In genomic region chr14:89616425-89617141, GRCh38 we compare ENCODE assay signal across 9 cellular contexts.
A peak's percentile ranks its signal among the peaks of the same experiment; 100 is the strongest.
DNase-seq lines count a peak whose midpoint lies in the region; ATAC-seq and TF ChIP-seq lines count a peak whose summit lies in the region.
"Had no signal": no experiment of that assay in that cellular context is flagged by ENCODE, and none has a peak within 500 bp of the region (broad histone marks: within the 10 kb centered on the region; RNA-seq: fewer than 3 reads in every experiment).

No MANE protein-coding gene starts in this region.

- H3K9me3 ChIP-seq in iPS-20b (ENCODE audit: insufficient read depth, low read depth, low read length): no peaks in the 10 kb centered on the region
- H3K9me3 ChIP-seq in upper lobe of right lung: no peaks in the 10 kb centered on the region
- H3K9me3 ChIP-seq: Peyer's patch had no signal

- H3K27ac Mint-ChIP-seq in activated CD8-positive, alpha-beta T cell treated with anti-CD3 and anti-CD28 coated beads, Interleukin-2, amount 10 ng/mL, durations not matched to agents 7 days and 5 days: peak overlapping the region; percentile 96

- peak overlapping the region; percentile 87 for H3K4me3 Mint-ChIP-seq in activated CD8-positive, alpha-beta T cell treated with anti-CD3 and anti-CD28 coated beads, Interleukin-2, amount 10 ng/mL, durations not matched to agents 7 days and 5 days

- H3K27me3 Mint-ChIP-seq in activated CD8-positive, alpha-beta T cell treated with anti-CD3 and anti-CD28 coated beads, Interleukin-2, amount 10 ng/mL, durations not matched to agents 7 days and 5 days (ENCODE audit: low read depth): no peaks in the 10 kb centered on the region

- DNase-seq in EH (ENCODE audit: low read depth) (peak; percentile 58), upper lobe of right lung (no peak), SIG-M5 treated with dmso at 0.1 percent for 504 hours (lab: John Stamatoyannopoulos, UW; ENCODE audit: unreplicated experiment) (no peak)
- DNase-seq in activated CD8-positive, alpha-beta T cell treated with anti-CD3 and anti-CD28 coated beads, Interleukin-2, amount 10 ng/mL, durations not matched to agents 7 days and 5 days: peak; percentile 79
- no peak for DNase-seq in stimulated activated CD8-positive, alpha-beta memory T cell treated with anti-CD3 and anti-CD28 coated beads, Interleukin-4, amount 100 ng/mL, for 48 hours

- H3K9me3 Mint-ChIP-seq in activated CD8-positive, alpha-beta T cell treated with anti-CD3 and anti-CD28 coated beads, Interleukin-2, amount 10 ng/mL, durations not matched to agents 7 days and 5 days (ENCODE audit: insufficient read depth): no peaks in the 10 kb centered on the region

- H3K4me3 ChIP-seq in iPS-20b (ENCODE audit: low read length): peak overlapping the region; percentile 89
- peak overlapping the region; percentile 63 for H3K4me3 ChIP-seq in upper lobe of right lung

- intact Hi-C loops in upper lobe of right lung (cut with DNase I): no loop called here

- H3K36me3 ChIP-seq in iPS-20b (ENCODE audit: insufficient read depth, low read depth, low read length): peaks cover 6% of the 10 kb centered on the region; the same call in 1 of the 2 replicates
- no peaks in the 10 kb centered on the region for H3K36me3 ChIP-seq in upper lobe of right lung
- H3K36me3 ChIP-seq: Peyer's patch had no signal

- POLR2A ChIA-PET in activated CD8-positive, alpha-beta T cell treated with anti-CD3 and anti-CD28 coated beads, Interleukin-2, amount 10 ng/mL, durations not matched to agents 7 days and 5 days (lab: Charles Lee): interaction anchor here (0.6 to 1.3 kb wide), 4 partner anchors 25 to 308 kb away, joined by 3 to 5 read pairs (median 4); no protein-coding TSS in a partner anchor

- peaks cover 7% of the 10 kb centered on the region for H3K36me3 Mint-ChIP-seq in activated CD8-positive, alpha-beta T cell treated with anti-CD3 and anti-CD28 coated beads, Interleukin-2, amount 10 ng/mL, durations not matched to agents 7 days and 5 days (ENCODE audit: low read depth)

- CTCF ChIA-PET in activated CD8-positive, alpha-beta T cell treated with anti-CD3 and anti-CD28 coated beads, Interleukin-2, amount 10 ng/mL, durations not matched to agents 7 days and 5 days (lab: Charles Lee): interaction anchor here (0.6 to 1.4 kb wide), 5 partner anchors 24 to 186 kb away, joined by 3 read pairs; no protein-coding TSS in a partner anchor

- H3K9ac ChIP-seq in iPS-20b (ENCODE audit: low read depth, low read length): peak overlapping the region; percentile 89; the same call in 1 of the 2 replicates

- peaks cover 66% of the 10 kb centered on the region for H3K4me1 Mint-ChIP-seq in activated CD8-positive, alpha-beta T cell treated with anti-CD3 and anti-CD28 coated beads, Interleukin-2, amount 10 ng/mL, durations not matched to agents 7 days and 5 days (ENCODE audit: low read depth)

- peak; percentile 49 for ATAC-seq in GM19035 (IDR thresholded peaks at IDR 0.05; ENCODE audit: unreplicated experiment)
- ATAC-seq in HG03159 (IDR thresholded peaks at IDR 0.05; ENCODE audit: unreplicated experiment): peak; percentile 48
- ATAC-seq in activated CD8-positive, alpha-beta T cell treated with anti-CD3 and anti-CD28 coated beads, Interleukin-2, amount 10 ng/mL, durations not matched to agents 7 days and 5 days: peak; percentile 27
- no peak for ATAC-seq in upper lobe of right lung

- TF ChIP-seq CTCF in upper lobe of right lung (IDR thresholded peaks at IDR 0.05): no peak

- peaks cover 53% of the 10 kb centered on the region for H3K4me1 ChIP-seq in iPS-20b (ENCODE audit: insufficient read depth, low read length)
- H3K4me1 ChIP-seq in upper lobe of right lung: peaks cover 40% of the 10 kb centered on the region

- H3K27ac ChIP-seq in iPS-20b (ENCODE audit: low read length) (peak overlapping the region; percentile 89), upper lobe of right lung (peak overlapping the region; percentile 77)

- H3K27me3 ChIP-seq in iPS-20b (ENCODE audit: insufficient read depth, low read length) (no peaks in the 10 kb centered on the region), upper lobe of right lung (no peaks in the 10 kb centered on the region)
- H3K27me3 ChIP-seq: Peyer's patch had no signal

Comparison
In these comparisons a context has a peak if more than half of its experiments do, and no peak if none do; other contexts are left out.
1. DNase-seq: peak in EH (single experiment) and activated CD8-positive, alpha-beta T cell treated with anti-CD3 and anti-CD28 coated beads, Interleukin-2, amount 10 ng/mL, durations not matched to agents 7 days and 5 days (single experiment); none in upper lobe of right lung (single experiment), SIG-M5 treated with dmso at 0.1 percent for 504 hours (single experiment) and stimulated activated CD8-positive, alpha-beta memory T cell treated with anti-CD3 and anti-CD28 coated beads, Interleukin-4, amount 100 ng/mL, for 48 hours (single experiment).